Comparison of ENCODE assay signal across 29 cellular contexts in genomic region chr10:53079283-53079682, GRCh38.
"Had no signal": no experiment of that assay in that cellular context is flagged by ENCODE, and none has a peak within 500 bp of the region (broad histone marks: within the 10 kb centered on the region; RNA-seq: fewer than 3 reads in every experiment).

No MANE protein-coding gene starts in this region.

- H3K9me3 ChIP-seq: adrenal gland, ascending aorta, esophagus squamous epithelium had no signal

- H3K4me3 ChIP-seq: adrenal gland, ascending aorta, esophagus squamous epithelium had no signal

- H3K36me3 Mint-ChIP-seq: activated naive CD4-positive, alpha-beta T cell treated with anti-CD3 and anti-CD28 coated beads, Interleukin-2, amount 50 U/mL, for 24 hours; activated naive CD8-positive, alpha-beta T cell treated with anti-CD3 and anti-CD28 coated beads for 36 hours had no signal

- ATAC-seq: activated CD4-positive, CD25-positive, alpha-beta regulatory T cell treated with anti-CD3 and anti-CD28 coated beads, Interleukin-2, amount 50 U/mL, for 24 hours; activated CD8-positive, alpha-beta T cell treated with anti-CD3 and anti-CD28 coated beads for 36 hours; activated naive CD8-positive, alpha-beta T cell treated with anti-CD3 and anti-CD28 coated beads, Interleukin-2, amount 50 U/mL, for 24 hours; activated T-cell treated with anti-CD3 and anti-CD28 coated beads, Interleukin-2, amount 50 U/mL, for 4 hours; activated T-helper 17 cell treated with anti-CD3 and anti-CD28 coated beads, Interleukin-2, amount 50 U/mL, for 72 hours; effector memory CD8-positive, alpha-beta T cell; T-helper 17 cell had no signal

- H3K27me3 ChIP-seq: adrenal gland, ascending aorta, brain microvascular endothelial cell, esophagus squamous epithelium had no signal

- H3K36me3 ChIP-seq: adrenal gland, ascending aorta, brain microvascular endothelial cell, esophagus squamous epithelium had no signal

- H3K4me1 Mint-ChIP-seq: activated B cell treated with CpG ODN at 0.5 μM for 24 hours; activated naive CD4-positive, alpha-beta T cell treated with anti-CD3 and anti-CD28 coated beads, Interleukin-2, amount 50 U/mL, for 24 hours; activated naive CD8-positive, alpha-beta T cell treated with anti-CD3 and anti-CD28 coated beads for 36 hours; activated naive CD8-positive, alpha-beta T cell treated with anti-CD3 and anti-CD28 coated beads, Interleukin-2, amount 50 U/mL, for 24 hours; activated T-helper 17 cell treated with anti-CD3 and anti-CD28 coated beads, Interleukin-2, amount 50 U/mL, for 72 hours; T-helper 17 cell had no signal

- H3K9me3 Mint-ChIP-seq: activated naive CD4-positive, alpha-beta T cell treated with anti-CD3 and anti-CD28 coated beads, Interleukin-2, amount 50 U/mL, for 24 hours had no signal

- H3K27me3 Mint-ChIP-seq: activated B cell treated with CpG ODN at 0.5 μM for 24 hours; activated CD8-positive, alpha-beta T cell treated with anti-CD3 and anti-CD28 coated beads for 36 hours; activated naive CD4-positive, alpha-beta T cell treated with anti-CD3 and anti-CD28 coated beads, Interleukin-2, amount 50 U/mL, for 24 hours; activated naive CD8-positive, alpha-beta T cell treated with anti-CD3 and anti-CD28 coated beads for 36 hours; activated naive CD8-positive, alpha-beta T cell treated with anti-CD3 and anti-CD28 coated beads, Interleukin-2, amount 50 U/mL, for 24 hours; activated T-helper 17 cell treated with anti-CD3 and anti-CD28 coated beads, Interleukin-2, amount 50 U/mL, for 72 hours; effector memory CD8-positive, alpha-beta T cell; T-helper 17 cell had no signal

- H3K27ac Mint-ChIP-seq: activated B cell treated with CpG ODN at 0.5 μM for 24 hours; activated CD8-positive, alpha-beta T cell treated with anti-CD3 and anti-CD28 coated beads for 36 hours; activated naive CD4-positive, alpha-beta T cell treated with anti-CD3 and anti-CD28 coated beads for 36 hours; activated naive CD4-positive, alpha-beta T cell treated with anti-CD3 and anti-CD28 coated beads, Interleukin-2, amount 50 U/mL, for 24 hours; activated naive CD8-positive, alpha-beta T cell treated with anti-CD3 and anti-CD28 coated beads for 36 hours; activated naive CD8-positive, alpha-beta T cell treated with anti-CD3 and anti-CD28 coated beads, Interleukin-2, amount 50 U/mL, for 24 hours; activated T-helper 17 cell treated with anti-CD3 and anti-CD28 coated beads, Interleukin-2, amount 50 U/mL, for 72 hours; effector memory CD8-positive, alpha-beta T cell; T-helper 17 cell; T-helper 2 cell treated with Interferon-gamma antibody and Interleukin-4, amounts not matched to agents 5 μg/mL and 100 μg/mL, for 36 hours had no signal

- H3K4me1 ChIP-seq: adrenal gland, ascending aorta, esophagus squamous epithelium had no signal

- H3K27ac ChIP-seq: adrenal gland, ascending aorta, brain microvascular endothelial cell, epithelial cell of prostate, esophagus squamous epithelium had no signal

- H3K4me3 Mint-ChIP-seq: activated B cell treated with CpG ODN at 0.5 μM for 24 hours; activated CD8-positive, alpha-beta T cell treated with anti-CD3 and anti-CD28 coated beads for 36 hours; activated naive CD4-positive, alpha-beta T cell treated with anti-CD3 and anti-CD28 coated beads for 36 hours; activated naive CD4-positive, alpha-beta T cell treated with anti-CD3 and anti-CD28 coated beads, Interleukin-2, amount 50 U/mL, for 24 hours; activated naive CD8-positive, alpha-beta T cell treated with anti-CD3 and anti-CD28 coated beads for 36 hours; activated naive CD8-positive, alpha-beta T cell treated with anti-CD3 and anti-CD28 coated beads, Interleukin-2, amount 50 U/mL, for 24 hours; activated T-cell treated with anti-CD3 and anti-CD28 coated beads, Interleukin-2, amount 50 U/mL, for 4 hours; activated T-helper 17 cell treated with anti-CD3 and anti-CD28 coated beads, Interleukin-2, amount 50 U/mL, for 72 hours; effector memory CD8-positive, alpha-beta T cell; T-helper 17 cell; T-helper 2 cell treated with Interferon-gamma antibody and Interleukin-4, amounts not matched to agents 5 μg/mL and 100 μg/mL, for 36 hours had no signal

- DNase-seq: activated B cell treated with CpG ODN at 0.5 μM for 24 hours; activated CD4-positive, alpha-beta T cell treated with anti-CD3 and anti-CD28 coated beads for 48 hours; activated CD4-positive, alpha-beta T cell treated with anti-CD3 and anti-CD28 coated beads, Interleukin-2, amount 50 U/mL, for 1 hour; activated CD4-positive, alpha-beta T cell treated with anti-CD3 and anti-CD28 coated beads, Interleukin-2, amount 50 U/mL, for 48 hours; activated CD8-positive, alpha-beta memory T cell treated with anti-CD3 and anti-CD28 coated beads for 24 hours; activated CD8-positive, alpha-beta T cell treated with anti-CD3 and anti-CD28 coated beads for 36 hours; activated effector memory CD4-positive, alpha-beta T cell treated with Interleukin-2 at 50 U/mL for 16 hours; activated naive CD4-positive, alpha-beta T cell treated with anti-CD3 and anti-CD28 coated beads for 36 hours; activated naive CD8-positive, alpha-beta T cell treated with anti-CD3 and anti-CD28 coated beads for 36 hours; activated naive CD8-positive, alpha-beta T cell treated with anti-CD3 and anti-CD28 coated beads, Interleukin-2, amount 50 U/mL, for 24 hours; activated T-cell treated with anti-CD3 and anti-CD28 coated beads, Interleukin-2, amount 50 U/mL, for 4 hours; adrenal gland; brain microvascular endothelial cell; caudate nucleus; cortex of kidney; dermis blood vessel endothelial cell; effector CD4-positive, alpha-beta T cell; effector memory CD8-positive, alpha-beta T cell; esophagus squamous epithelium; head of caudate nucleus; T-helper 1 cell; T-helper 17 cell; T1000 had no signal
